ENCODE assay signal across 26 cellular contexts in genomic region chr1:116015679-116016078, GRCh38. TPM values are rescaled to one million over a fixed set of nuclear protein-coding genes. Genes with fewer than 3 reads are reported as not detected.
A peak's percentile ranks its signal among the peaks of the same experiment; 100 is the strongest.
DNase-seq lines count a peak whose midpoint lies in the region; ATAC-seq, FAIRE-seq and TF ChIP-seq lines count a peak whose summit lies in the region.
"Had no signal": no experiment of that assay in that cellular context is flagged by ENCODE, and none has a peak within 500 bp of the region (broad histone marks: within the 10 kb centered on the region; RNA-seq: fewer than 3 reads in every experiment).

No MANE protein-coding gene starts in this region.

- TF ChIP-seq CTCF in right atrium auricular region (IDR thresholded peaks at IDR 0.05) (no peak), left ventricle myocardium inferior (IDR thresholded peaks at IDR 0.05; ENCODE audit: borderline replicate concordance) (no peak), C4-2B (conservative IDR thresholded peaks at IDR 0.05) (no peak)

- no peaks in the 10 kb centered on the region for H3K36me3 ChIP-seq in right atrium auricular region
- no peaks in the 10 kb centered on the region for H3K36me3 ChIP-seq in left ventricle myocardium inferior
- H3K36me3 ChIP-seq: BLaER1 treated with 17β-estradiol and CSF1 and Interleukin-3, amounts not matched to agents 10 nM and 100 nM had no signal

- no peak overlapping the region for H3K27ac ChIP-seq in right atrium auricular region
- H3K27ac ChIP-seq in left ventricle myocardium inferior (replicated peaks), result peak overlapping the region; percentile 41
- peak overlapping the region; percentile 51; the same call in 1 of the 2 replicates for H3K27ac ChIP-seq in C4-2B
- H3K27ac ChIP-seq: 22Rv1; A549; BLaER1 treated with 17β-estradiol and CSF1 and Interleukin-3, amounts not matched to agents 10 nM and 100 nM had no signal

- H3K9me3 ChIP-seq in right atrium auricular region (no peaks in the 10 kb centered on the region), left ventricle myocardium inferior (replicated peaks) (no peaks in the 10 kb centered on the region)
- H3K9me3 ChIP-seq: A549; BLaER1 treated with 17β-estradiol and CSF1 and Interleukin-3, amounts not matched to agents 10 nM and 100 nM had no signal

- no peak for DNase-seq in Right ventricle myocardium superior
- no peak for DNase-seq in right atrium auricular region (ENCODE audit: low spot score)
- no peak for DNase-seq in left ventricle myocardium inferior
- DNase-seq in cardiac septum (ENCODE audit: low spot score), result no peak
- DNase-seq in medulla oblongata (ENCODE audit: extremely low spot score), result no peak
- DNase-seq: AML-193; CD4-positive, alpha-beta memory T cell; CD4-positive, CD25-positive, alpha-beta regulatory T cell; CD8-positive, alpha-beta memory T cell; COR-L47; DMS 273 treated with DMSO at 0.1 percent for 48 hours; DMS153; DMS53; DMS79; DND-41; EL; GDM1 had no signal

- no peaks in the 10 kb centered on the region for H3K27me3 ChIP-seq in right atrium auricular region
- no peaks in the 10 kb centered on the region for H3K27me3 ChIP-seq in left ventricle myocardium inferior (ENCODE audit: low read depth)
- H3K27me3 ChIP-seq: BLaER1 treated with 17β-estradiol and CSF1 and Interleukin-3, amounts not matched to agents 10 nM and 100 nM had no signal

- H3K4me3 ChIP-seq in right atrium auricular region (no peak overlapping the region), left ventricle myocardium inferior (no peak overlapping the region)
- H3K4me3 ChIP-seq: A549; BLaER1 treated with 17β-estradiol and CSF1 and Interleukin-3, amounts not matched to agents 10 nM and 100 nM; GM12878 had no signal

- intact Hi-C loops in Right ventricle myocardium superior (cut with DNase I), result loop anchor here (10.0 kb wide), 1 partner anchor 211 kb away; no protein-coding TSS in a partner anchor
- intact Hi-C loops in left ventricle myocardium inferior (cut with micrococcal nuclease), result no loop called here
- intact Hi-C loops in cardiac septum (cut with DNase I), result no loop called here

- H3K4me1 ChIP-seq in right atrium auricular region, result no peaks in the 10 kb centered on the region
- H3K4me1 ChIP-seq in left ventricle myocardium inferior, result peaks cover 42% of the 10 kb centered on the region
- H3K4me1 ChIP-seq: A549 had no signal

- peak; percentile 55 for ATAC-seq in Right ventricle myocardium superior (ENCODE audit: poor library complexity)
- ATAC-seq: A549, GM12878 had no signal

- FAIRE-seq in islet of Langerhans (lab: Jason Lieb, UNC), result peak; percentile 53
- FAIRE-seq: A549, GM12878, GM12892, GM18507 had no signal

RNA-seq across cellular contexts. Expression of gene SLC22A15, which starts 39.4 kb away (rescaled TPM):
- 10.7 TPM for total RNA-seq in Right ventricle myocardium superior
- 10 to 100 TPM in 1 of 2 donors, 1 to 10 TPM in 1; 3.9 to 10.1 TPM for total RNA-seq in right atrium auricular region
- 8.4 TPM for total RNA-seq in left ventricle myocardium inferior
- 9.8 TPM for total RNA-seq in cardiac septum
- total RNA-seq: G401 had no signal

Comparison
In these comparisons a context has a peak if more than half of its experiments do, and no peak if none do; other contexts are left out.
1. H3K27ac ChIP-seq: peak in left ventricle myocardium inferior (single experiment) and C4-2B (single experiment); none in right atrium auricular region (0 of 2).